ENCODE assay signal across 1 cellular context in the genomic region with DNA sequence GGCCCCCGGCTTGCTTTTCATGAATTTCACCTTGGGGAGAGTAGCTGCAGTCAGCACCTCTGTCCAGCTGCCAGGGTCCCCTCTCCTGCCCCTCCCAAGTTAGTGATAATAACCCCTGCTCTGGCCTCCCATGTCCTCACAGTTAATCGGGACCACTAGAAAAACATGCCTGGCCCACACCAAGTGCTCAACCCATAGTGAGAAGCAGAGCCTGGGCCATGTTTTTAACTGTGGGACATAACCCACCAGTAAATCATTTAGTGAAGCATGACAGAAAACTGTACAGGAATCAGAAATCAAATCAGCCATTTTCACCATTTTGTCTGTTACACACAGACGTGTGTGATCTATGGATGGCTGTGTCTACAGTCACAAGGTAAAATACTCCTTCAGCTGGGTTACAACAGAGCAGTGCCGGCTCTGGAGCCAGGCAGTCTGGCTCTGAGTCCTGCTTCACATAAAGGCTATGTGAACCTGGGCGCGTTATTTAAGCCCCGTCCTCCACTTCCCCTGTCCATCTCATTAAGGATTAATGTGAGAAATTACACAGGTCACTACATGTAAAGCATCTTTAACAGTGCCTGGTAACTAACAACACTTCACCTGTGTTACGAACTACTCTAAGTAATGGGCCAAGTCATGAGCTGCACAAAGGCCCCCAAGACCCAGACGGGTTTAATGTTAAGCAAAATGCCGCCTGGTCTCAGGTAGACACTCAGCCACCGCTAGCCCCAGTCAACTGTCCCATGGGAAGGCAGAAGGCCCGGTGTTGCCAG.
TF ChIP-seq lines count a peak whose summit lies in the region.

No MANE protein-coding gene starts in this region.

TF ChIP-seq in HepG2, 621 proteins besides CTCF, POLR2A, EP300 and RAD21:
- TF ChIP-seq ZNF773 (CRISPR knock-in tag; IDR thresholded peaks at IDR 0.05; ENCODE audit: borderline replicate concordance) (no peak), SRSF1 (optimal IDR thresholded peaks at IDR 0.05; ENCODE audit: low read depth, low read length) (no peak), ZNF205 (CRISPR knock-in tag; IDR thresholded peaks at IDR 0.05) (no peak), ZNF10 (CRISPR knock-in tag; IDR thresholded peaks at IDR 0.05; ENCODE audit: borderline replicate concordance, low read depth) (no peak), POLR2AphosphoS5 (IDR thresholded peaks at IDR 0.05; ENCODE audit: low read depth, low read length) (0 out of 2 replicates have a peak, but pooled peaks have one; percentile 13), AHR (CRISPR knock-in tag; IDR thresholded peaks at IDR 0.05) (no peak), ZNF598 (CRISPR knock-in tag; IDR thresholded peaks at IDR 0.05; ENCODE audit: borderline replicate concordance) (no peak), RAD51 (IDR thresholded peaks at IDR 0.05; ENCODE audit: borderline replicate concordance) (no peak), ZNF383 (CRISPR knock-in tag; IDR thresholded peaks at IDR 0.05; ENCODE audit: borderline replicate concordance) (no peak), RBM22 (optimal IDR thresholded peaks at IDR 0.05; ENCODE audit: low read length) (peak; percentile 16), TBP (CRISPR knock-in tag; IDR thresholded peaks at IDR 0.05) (no peak), POLR2G (IDR thresholded peaks at IDR 0.05; ENCODE audit: low read depth, low read length) (peak; percentile 70), ZNF644 (CRISPR knock-in tag; IDR thresholded peaks at IDR 0.05; ENCODE audit: low read depth) (no peak), ESRRA (CRISPR knock-in tag; IDR thresholded peaks at IDR 0.05; ENCODE audit: low read depth) (no peak), ZSCAN21 (CRISPR knock-in tag; IDR thresholded peaks at IDR 0.05; ENCODE audit: borderline replicate concordance) (no peak)
